In genomic region chr1:87331319-87332269, GRCh38 we compare ENCODE assay signal across 8 cellular contexts. TPM values are rescaled to one million over a fixed set of nuclear protein-coding genes. Genes with fewer than 3 reads are reported as not detected.
DNase-seq lines count a peak whose midpoint lies in the region; ATAC-seq and TF ChIP-seq lines count a peak whose summit lies in the region.

No MANE protein-coding gene starts in this region.

- H3K36me3 Mint-ChIP-seq in endodermal cell (ENCODE audit: low read depth) (peaks cover 22% of the 10 kb centered on the region), memory B cell (peaks cover 2% of the 10 kb centered on the region)

- H3K9me3 Mint-ChIP-seq in endodermal cell (no peaks in the 10 kb centered on the region), memory B cell (no peaks in the 10 kb centered on the region)

- H3K27ac Mint-ChIP-seq in endodermal cell (peak overlapping the region; percentile 93), memory B cell (peak overlapping the region; percentile 88)

- in situ Hi-C loops in G401 (cut with HindIII; ENCODE audit: low sequenced_read_pairs), result no loop called here

- peak overlapping the region; percentile 47 for H3K9ac ChIP-seq in endodermal cell (ENCODE audit: extremely low read depth, low read length, poor library complexity, severe bottlenecking)

- DNase-seq in G401 (ENCODE audit: low spot score) (peak; percentile 34), HFF-Myc (ENCODE audit: extremely low read depth, low read depth) (no peak), NCI-H526 treated with DMSO at 0.1 percent for 48 hours (lab: John Stamatoyannopoulos, UW) (peak; percentile 78), endodermal cell (peak; percentile 94), memory B cell (ENCODE audit: low spot score in 2 of 2) (peak; percentile 26 to 44)
- DNase-seq in activated CD8-positive, alpha-beta memory T cell treated with anti-CD3 and anti-CD28 coated beads for 24 hours, result peak; percentile 75
- DNase-seq in stimulated activated CD8-positive, alpha-beta memory T cell treated with anti-CD3 and anti-CD28 coated beads, Interleukin-2, amount 100 ng/mL, for 48 hours (ENCODE audit: low read depth in 2 of 2), result peak; percentile 38 to 40

- H3K36me3 ChIP-seq in endodermal cell (ENCODE audit: control insufficient read depth, insufficient read depth, low read length), result no peaks in the 10 kb centered on the region

- WGBS in endodermal cell (ENCODE audit: insufficient coverage in 1 of 2, insufficient read length in 1 of 2), 2 experiments, result 1 to 5% methylated on average over 14 to 66 of the region's 67 CpGs

- TF ChIP-seq CTCF in HFF-Myc (IDR thresholded peaks at IDR 0.05; ENCODE audit: low read depth, low read length, missing control alignments), result no peak
- TF ChIP-seq CTCF in endodermal cell (conservative IDR thresholded peaks at IDR 0.05), result peak; percentile 58

- no peaks in the 10 kb centered on the region for H3K9me3 ChIP-seq in endodermal cell (ENCODE audit: control insufficient read depth, low read length)

- peak; percentile 5 for ATAC-seq in memory B cell (ENCODE audit: low read depth)
- no peak for ATAC-seq in GM19351 (IDR thresholded peaks at IDR 0.05; ENCODE audit: unreplicated experiment)

- no peaks in the 10 kb centered on the region for H3K27me3 Mint-ChIP-seq in endodermal cell (ENCODE audit: insufficient read depth)
- no peaks in the 10 kb centered on the region for H3K27me3 Mint-ChIP-seq in memory B cell

- H3K4me1 Mint-ChIP-seq in endodermal cell (peaks cover 37% of the 10 kb centered on the region), memory B cell (peaks cover 43% of the 10 kb centered on the region)

- H3K4me3 Mint-ChIP-seq in endodermal cell (peak overlapping the region; percentile 74), memory B cell (peak overlapping the region; percentile 98)

- H3K4me3 ChIP-seq in HFF-Myc (replicated peaks; ENCODE audit: low read depth, low read length), result peak overlapping the region; percentile 74
- H3K4me3 ChIP-seq in endodermal cell (ENCODE audit: low read length), result peak overlapping the region; percentile 89

- peak overlapping the region; percentile 81 for H3K27ac ChIP-seq in endodermal cell (ENCODE audit: low read depth, low read length)

- peaks cover 2% of the 10 kb centered on the region for H3K4me1 ChIP-seq in endodermal cell (ENCODE audit: control insufficient read depth, insufficient read depth, low read length)

- H3K27me3 ChIP-seq in endodermal cell (ENCODE audit: control insufficient read depth, insufficient read depth, low read length, poor library complexity, severe bottlenecking), result no peaks in the 10 kb centered on the region

RNA-seq across cellular contexts. Expression of gene LMO4, which starts 2.9 kb away (rescaled TPM):
- 0.24 and 1.7 TPM in 2 replicates for total RNA-seq in G401 (2014; rRNA removed; shearing (Covaris generic))
- 10 to 100 TPM; 38.3 to 49.3 TPM for total RNA-seq in endodermal cell
- 105 TPM for polyA plus RNA-seq in endodermal cell (2013, experiment 1 of 2)
- polyA plus RNA-seq in endodermal cell (2013, experiment 2 of 2), result 97.7 TPM

Comparison
In these comparisons a context has a peak if more than half of its experiments do, and no peak if none do; other contexts are left out.
1. RNA of gene LMO4, which starts 2.9 kb away (total RNA-seq): 38.3 to 49.3 TPM in endodermal cell; 0.24 to 1.7 TPM in G401; every median in the first group is over 10 times any median in the second.